ENCODE assay signal across 12 cellular contexts in the genomic region with DNA sequence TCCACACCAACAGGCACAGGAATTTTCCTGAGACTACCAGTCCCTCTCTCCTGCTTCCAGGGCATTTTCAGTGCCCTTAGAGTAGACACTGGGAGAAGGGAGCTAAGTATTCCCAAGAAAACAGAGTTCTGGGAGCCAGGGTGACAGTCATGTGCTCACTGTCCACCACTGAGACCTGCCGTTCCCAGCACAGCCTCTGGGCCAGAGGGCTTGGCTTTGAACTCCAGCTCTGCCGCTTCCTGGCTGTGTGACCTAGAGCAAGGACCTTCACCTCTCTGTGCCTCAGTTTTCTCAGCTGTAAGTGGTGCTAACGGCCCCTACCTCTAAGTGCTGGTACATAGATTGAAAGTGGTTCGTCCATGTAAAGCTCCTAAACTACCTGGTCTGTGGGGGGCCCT. TPM values are rescaled to one million over a fixed set of nuclear protein-coding genes. Genes with fewer than 3 reads are reported as not detected.
DNase-seq lines count a peak whose midpoint lies in the region; ATAC-seq and TF ChIP-seq lines count a peak whose summit lies in the region.
"Had no signal": no experiment of that assay in that cellular context is flagged by ENCODE, and none has a peak within 500 bp of the region (broad histone marks: within the 10 kb centered on the region; RNA-seq: fewer than 3 reads in every experiment).

No MANE protein-coding gene starts in this region.

- H3K4me2 ChIP-seq in SU-DHL-6 (ENCODE audit: low read depth, low read length, poor library complexity, severe bottlenecking), result no peak overlapping the region

- H2AFZ ChIP-seq in SU-DHL-6 (ENCODE audit: low read depth, low read length, severe bottlenecking), result no peak overlapping the region

- H3F3A ChIP-seq in SU-DHL-6 (ENCODE audit: insufficient read depth), result peaks cover 36% of the 10 kb centered on the region

- peak overlapping the region; percentile 98 for H3K27ac ChIP-seq in SU-DHL-6 (ENCODE audit: low read depth, low read length)
- H3K27ac ChIP-seq in stomach, result peak overlapping the region in 3 of 5 donors; percentile 47 to 89 (median 82)

- H3K9me3 ChIP-seq in SU-DHL-6 (ENCODE audit: insufficient read depth, low read length), result no peaks in the 10 kb centered on the region
- no peaks in the 10 kb centered on the region for H3K9me3 ChIP-seq in stomach

- DNase-seq in Right ventricle myocardium inferior (ENCODE audit: missing footprints), result peak; percentile 37
- no peak for DNase-seq in cardiac septum (ENCODE audit: low spot score)
- DNase-seq in endothelial cell (ENCODE audit: low spot score), result no peak
- DNase-seq in stomach, result no peak
- no peak for DNase-seq in NCI-H2227 (lab: John Stamatoyannopoulos, UW; ENCODE audit: unreplicated experiment)
- DNase-seq in cerebellum (ENCODE audit: low spot score), result no peak
- DNase-seq: C1 segment of cervical spinal cord, NCI-H1092 treated with DMSO at 0.1 percent for 48 hours, NCI-H446, OCI-M1 had no signal

- TF ChIP-seq POLR2A in stomach (IDR thresholded peaks at IDR 0.05), result no peak

- H3K9me3 Mint-ChIP-seq in endothelial cell (ENCODE audit: unreplicated experiment), result no peaks in the 10 kb centered on the region

- no peak for TF ChIP-seq CTCF in SU-DHL-6 (IDR thresholded peaks at IDR 0.05; ENCODE audit: insufficient read depth, low read length, poor library complexity, severe bottlenecking)
- no peak for TF ChIP-seq CTCF in endothelial cell (IDR thresholded peaks at IDR 0.05; ENCODE audit: unreplicated experiment)
- no peak for TF ChIP-seq CTCF in stomach (IDR thresholded peaks at IDR 0.05)

- 56 to 74% (median 73%) methylated on average over 4 of the region's 4 CpGs for WGBS in stomach, 5 donors

- ATAC-seq in Right ventricle myocardium inferior (no peak), GM18907 (IDR thresholded peaks at IDR 0.05; ENCODE audit: unreplicated experiment) (no peak)

- TF ChIP-seq EP300 in stomach (IDR thresholded peaks at IDR 0.05), result no peak

- H3K9ac ChIP-seq in SU-DHL-6 (ENCODE audit: low read length), result no peak overlapping the region; the same call in 1 of the 2 replicates

- H3K4me1 Mint-ChIP-seq in endothelial cell (ENCODE audit: unreplicated experiment), result peaks cover 8% of the 10 kb centered on the region

- H3K79me2 ChIP-seq in SU-DHL-6 (ENCODE audit: insufficient read depth, low read length), result no peaks in the 10 kb centered on the region

- H4K20me1 ChIP-seq in SU-DHL-6 (ENCODE audit: low read depth, low read length), result no peaks in the 10 kb centered on the region

- H3K4me3 ChIP-seq in SU-DHL-6 (ENCODE audit: insufficient read depth, low read length, poor library complexity, severe bottlenecking) (no peak overlapping the region), stomach (no peak overlapping the region)

- H3K27me3 Mint-ChIP-seq in endothelial cell (ENCODE audit: unreplicated experiment), result peaks cover 17% of the 10 kb centered on the region

- intact Hi-C loops in Right ventricle myocardium inferior (cut with DNase I), result no loop called here
- intact Hi-C loops in cardiac septum (cut with DNase I), result no loop called here
- intact Hi-C loops in stomach (cut with DNase I; ENCODE audit: low total_unique reads), result no loop called here

- no peaks in the 10 kb centered on the region for H3K36me3 ChIP-seq in SU-DHL-6 (ENCODE audit: low read length)
- peaks cover 4 to 19% (median 15%) of the 10 kb centered on the region in 4 donors for H3K36me3 ChIP-seq in stomach

- peaks cover 15% of the 10 kb centered on the region for H3K36me3 Mint-ChIP-seq in endothelial cell (ENCODE audit: low read depth, unreplicated experiment)

- no peak overlapping the region for H3K4me3 Mint-ChIP-seq in endothelial cell (ENCODE audit: unreplicated experiment)

- no peaks in the 10 kb centered on the region for H3K9me2 ChIP-seq in SU-DHL-6 (replicated peaks; ENCODE audit: insufficient read depth, low read length)

- H3K4me1 ChIP-seq in stomach, result peaks cover 45 to 63% (median 58%) of the 10 kb centered on the region in 4 donors

- H3K27me3 ChIP-seq in SU-DHL-6 (ENCODE audit: low read length) (no peaks in the 10 kb centered on the region), stomach (no peaks in the 10 kb centered on the region)

- H3K27ac Mint-ChIP-seq in endothelial cell (ENCODE audit: unreplicated experiment), result peak overlapping the region; percentile 38

RNA-seq across cellular contexts. Expression of gene UBALD2, which starts 9.4 kb away (rescaled TPM):
- total RNA-seq in Right ventricle myocardium inferior (30.4 TPM), cardiac septum (22.7 TPM), endothelial cell (ENCODE audit: unreplicated experiment) (90.4 TPM), stomach (10 to 100 TPM in 2 of 5 donors, 1 to 10 TPM in 3; 1.8 to 49.5 (median 9.9) TPM), cerebellum (5.4 TPM)
- 10 to 100 TPM; 37.2 to 48.4 (median 43.0) TPM for polyA plus RNA-seq in stomach

RNA-seq across cellular contexts. Expression of gene QRICH2, which starts 33.5 kb away (rescaled TPM):
- 3.6 TPM for total RNA-seq in Right ventricle myocardium inferior
- 1.8 TPM for total RNA-seq in cardiac septum
- 15.0 TPM for total RNA-seq in endothelial cell (ENCODE audit: unreplicated experiment)
- total RNA-seq in stomach, result 10 to 100 TPM in 1 of 5 donors, 1 to 10 TPM in 3, under 1 TPM in 1; 0.72 to 12.5 (median 2.3) TPM
- polyA plus RNA-seq in stomach, result 1 to 10 TPM; 3.8 to 5.6 (median 4.0) TPM
- 15.9 TPM for total RNA-seq in cerebellum

RNA-seq across cellular contexts. Expression of gene RNF157, which starts 34.3 kb away (rescaled TPM):
- total RNA-seq in Right ventricle myocardium inferior (19.4 TPM), cardiac septum (2.5 TPM), endothelial cell (ENCODE audit: unreplicated experiment) (18.7 TPM), stomach (10 to 100 TPM in 3 of 5 donors, 1 to 10 TPM in 2; 1.0 to 41.4 (median 11.6) TPM), cerebellum (33.8 TPM)
- polyA plus RNA-seq in stomach, result 1 to 10 TPM in 2 of 3 donors, under 1 TPM in 1; 0.95 to 4.1 (median 3.7) TPM
